Comparison of ENCODE assay signal across 8 cellular contexts in genomic region chr3:120348065-120348980, GRCh38. TPM values are rescaled to one million over a fixed set of nuclear protein-coding genes. Genes with fewer than 3 reads are reported as not detected.
DNase-seq lines count a peak whose midpoint lies in the region; ATAC-seq, FAIRE-seq and TF ChIP-seq lines count a peak whose summit lies in the region.

No MANE protein-coding gene starts in this region.

- intact Hi-C loops in GM12878 (cut with micrococcal nuclease; ENCODE audit: unreplicated experiment) = loop anchor here (2.0 kb wide), 2 partner anchors 68 to 254 kb away; partner anchors contain the start of gene GSK3B

- TF ChIP-seq EP300 in GM12878 (IDR thresholded peaks at IDR 0.05; ENCODE audit: borderline replicate concordance in 1 of 2, control insufficient read depth in 1 of 2, low read depth in 2 of 2, low read length in 2 of 2) = no peak

- H4K20me1 ChIP-seq in Karpas-422 (ENCODE audit: insufficient read depth, low read depth, low read length) (peaks cover 5% of the 10 kb centered on the region; the same call in 1 of the 2 replicates), GM12878 (ENCODE audit: control insufficient read depth, insufficient read depth) (no peaks in the 10 kb centered on the region)

- RAD21 ChIA-PET in GM12878 (lab: Charles Lee; ENCODE audit: unreplicated experiment) = interaction anchor here (0.9 to 2.9 kb wide), 4 partner anchors 10 to 253 kb away, joined by 3 to 17 read pairs (median 6); no protein-coding TSS in a partner anchor

- SMC1A ChIA-PET in GM12878 (lab: Charles Lee; ENCODE audit: uncharacterized antibody, unreplicated experiment) = interaction anchor here (1.0 to 3.4 kb wide), 4 partner anchors 11 to 253 kb away, joined by 3 to 26 read pairs (median 8); no protein-coding TSS in a partner anchor

- H3K4me1 ChIP-seq in Karpas-422 (ENCODE audit: low read length) (peaks cover 27% of the 10 kb centered on the region), GM12878 (ENCODE audit: control insufficient read depth, insufficient read depth, low read length) (peaks cover 7% of the 10 kb centered on the region; the same call in 1 of the 2 replicates)

- CTCF ChIA-PET in GM12878 (lab: Yijun Ruan, JAX) = interaction anchor here (0.9 to 8.6 kb wide), 4 partner anchors 9 to 1654 kb away, joined by 3 to 52 read pairs (median 4); no protein-coding TSS in a partner anchor

- TF ChIP-seq CTCF in GM12878 (IDR thresholded peaks at IDR 0.05 in 2 of 3, conservative IDR thresholded peaks at IDR 0.05 in 1 of 3; ENCODE audit: control insufficient read depth in 2 of 3, extremely low read depth in 1 of 3, insufficient read depth in 1 of 3, low read depth in 3 of 3, low read length in 3 of 3) = no peak

- H2AFZ ChIP-seq in Karpas-422 (ENCODE audit: low read length) = no peak overlapping the region
- H2AFZ ChIP-seq in GM12878 (ENCODE audit: control insufficient read depth, low read depth, low read length) = peak overlapping the region; percentile 98

- H3K27ac ChIP-seq in Karpas-422 (ENCODE audit: low read length) = peak overlapping the region; percentile 48
- H3K27ac ChIP-seq in GM12878 (ENCODE audit: control insufficient read depth, insufficient read depth) = peak overlapping the region; percentile 86

- peaks cover 59% of the 10 kb centered on the region for H3K79me2 ChIP-seq in Karpas-422 (ENCODE audit: low read length)
- H3K79me2 ChIP-seq in GM12878 (ENCODE audit: control insufficient read depth, insufficient read depth, low read length) = peaks cover 60% of the 10 kb centered on the region

- TF ChIP-seq POLR2A in GM12892 (IDR thresholded peaks at IDR 0.05; ENCODE audit: low read depth, low read length) = no peak
- no peak for TF ChIP-seq POLR2A in GM12878 (IDR thresholded peaks at IDR 0.05; ENCODE audit: low read depth, low read length)

- TF ChIP-seq RAD21 in GM12878 (IDR thresholded peaks at IDR 0.05; ENCODE audit: insufficient read depth, low read depth, low read length) = no peak

- H3K9me2 ChIP-seq in Karpas-422 (replicated peaks; ENCODE audit: insufficient read depth, low read length) = no peaks in the 10 kb centered on the region

- in situ Hi-C loops in GM12878 (cut with MboI) = no loop called here

- 1% methylated on average over 40 of the region's 40 CpGs for WGBS in GM12878 (ENCODE audit: insufficient coverage, insufficient replicate concordance, low lambda C conversion rate, missing lambda C conversion rate)

- H3K36me3 ChIP-seq in H7 (replicated peaks; ENCODE audit: control insufficient read depth, insufficient read depth, low read length) (no peaks in the 10 kb centered on the region), Karpas-422 (ENCODE audit: insufficient read depth, low read length) (peaks cover 38% of the 10 kb centered on the region), GM12878 (ENCODE audit: control insufficient read depth in 2 of 2, insufficient read depth in 2 of 2, low read length in 1 of 2) (0 out of 4 replicates have a peak, but pooled peaks cover 0 to 5% of the 10 kb centered on the region in 2 experiments)

- FAIRE-seq in GM12892 (lab: Jason Lieb, UNC) (peak; percentile 87), GM12878 (lab: Jason Lieb, UNC) (no peak)

- no peaks in the 10 kb centered on the region for H3K27me3 ChIP-seq in H7 (ENCODE audit: control insufficient read depth, insufficient read depth, low read length)
- no peaks in the 10 kb centered on the region for H3K27me3 ChIP-seq in Karpas-422 (ENCODE audit: low read length)
- H3K27me3 ChIP-seq in GM12878 (replicated peaks in 1 of 2; ENCODE audit: control insufficient read depth in 2 of 2, insufficient read depth in 2 of 2, low read length in 1 of 2) = no peaks in the 10 kb centered on the region

- TSS peak; percentile 52 for BruUV-seq in GM12878 (replicated peaks; lab: Mats Ljungman, UMichigan)

- peak overlapping the region; percentile 90 for H3K4me3 ChIP-seq in H7 (ENCODE audit: insufficient read depth, low read depth, low read length)
- H3K4me3 ChIP-seq in Karpas-422 (ENCODE audit: low read length) = peak overlapping the region; percentile 83
- H3K4me3 ChIP-seq in GM12878 = peak overlapping the region; percentile 95

- H3K4me2 ChIP-seq in Karpas-422 (ENCODE audit: low read depth, low read length, poor library complexity, severe bottlenecking) (peak overlapping the region; percentile 91), GM12878 (ENCODE audit: control insufficient read depth, insufficient read depth) (peak overlapping the region; percentile 60)

- ATAC-seq in GM12878 = peak; percentile 66

- H3K9ac ChIP-seq in Karpas-422 (ENCODE audit: low read length) (peak overlapping the region; percentile 82), GM12878 (ENCODE audit: control insufficient read depth, insufficient read depth, low read length) (peak overlapping the region; percentile 87)

- POLR2A ChIA-PET in GM12878 (lab: Charles Lee) = interaction anchor here (0.5 to 3.4 kb wide), 7 partner anchors 11 to 1236 kb away, joined by 3 to 15 read pairs (median 4); partner anchors contain the start of gene NDUFB4

- DNase-seq in GM12892 (ENCODE audit: insufficient read length) (peak; percentile 43), H7 (peak; percentile 85), Karpas-422 (peak; percentile 83), SW480 (ENCODE audit: low spot score) (peak; percentile 68), GM12878 (ENCODE audit: low read depth, low spot score) (no peak), iris pigment epithelial cell (ENCODE audit: low read depth) (peak; percentile 28), DMS153 treated with DMSO at 0.1 percent for 48 hours (lab: John Stamatoyannopoulos, UW; ENCODE audit: unreplicated experiment) (no peak)
- DNase-seq in stimulated activated CD4-positive, alpha-beta T cell treated with anti-CD3 and anti-CD28 coated beads, Interleukin-4, amount 100 ng/mL, for 24 hours = peak; percentile 60

- H3K9me3 ChIP-seq in Karpas-422 (ENCODE audit: low read length) = no peaks in the 10 kb centered on the region
- no peaks in the 10 kb centered on the region for H3K9me3 ChIP-seq in GM12878 (replicated peaks; ENCODE audit: control insufficient read depth, insufficient read depth, low read length)

TF ChIP-seq in GM12878, 131 proteins besides CTCF, POLR2A, EP300 and RAD21:
- TF ChIP-seq ZBTB40 (IDR thresholded peaks at IDR 0.05; ENCODE audit: borderline replicate concordance) = no peak
- no peak for TF ChIP-seq CREM (IDR thresholded peaks at IDR 0.05; ENCODE audit: low read depth)
- TF ChIP-seq SPI1 (IDR thresholded peaks at IDR 0.05; ENCODE audit: borderline replicate concordance, insufficient read depth, low read depth, low read length) = peak; percentile 11; the same call in 1 of the 2 replicates
- TF ChIP-seq ASH2L (IDR thresholded peaks at IDR 0.05; ENCODE audit: borderline replicate concordance, low read depth) = peak; percentile 14; the same call in 1 of the 2 replicates

RNA-seq across cellular contexts. Expression of gene LRRC58, which starts 0.8 kb away (rescaled TPM):
- polyA plus RNA-seq in GM12892 (2012; ENCODE audit: missing spikeins) = 15.8 TPM
- 16.6 and 25.0 TPM in 2 replicates for total RNA-seq in H7 (2014; rRNA removed; shearing (Covaris generic))
- total RNA-seq in Karpas-422 (2014; rRNA removed; shearing (Covaris generic); ENCODE audit: low replicate concordance) = 25.8 and 50.5 TPM in 2 replicates
- 32.9 and 33.4 TPM in 2 replicates for total RNA-seq in GM12878 (2013; cell fraction: nucleolus; rRNA removed)
- 28.5 and 33.2 TPM in 2 replicates for total RNA-seq in GM12878 (2014; rRNA removed)
- total RNA-seq in GM12878 (2014; rRNA removed; fragmentation: Illumina TruSeq; extraction: Trizol) = 28.0 and 29.5 TPM in 2 replicates
- 17.9 and 19.7 TPM in 2 replicates for total RNA-seq in GM12878 (2021)
- polyA plus RNA-seq in GM12878 (2011; ENCODE audit: low read depth) = 4.6 TPM
- polyA plus RNA-seq in GM12878 (2011; rRNA removed) = 29.1 and 46.8 TPM in 2 replicates
- 12.1 and 12.6 TPM in 2 replicates for polyA plus RNA-seq in GM12878 (2011; cell fraction: cytosol; rRNA removed)
- 5.3 and 6.1 TPM in 2 replicates for polyA plus RNA-seq in GM12878 (2011; cell fraction: nucleus; rRNA removed)
- 9.2 and 11.3 TPM in 2 replicates for polyA plus RNA-seq in GM12878 (2012)
- polyA plus RNA-seq in GM12878 (2014; fragmentation: Illumina TruSeq; extraction: Trizol) = 25.0 and 28.0 TPM in 2 replicates
- 1 to 10 TPM; 7.7 to 8.0 TPM for polyA plus RNA-seq in GM12878 (2014; fragmentation: Nextera tagmentation; extraction: Ambion mirVana)
- polyA plus RNA-seq in GM12878 (2014; rRNA removed) = 12.9 and 14.8 TPM in 2 replicates
- polyA plus RNA-seq in GM12878 (2016; fragmentation: Nextera tagmentation; extraction: Ambion mirVana) = 10 to 100 TPM; 17.7 to 17.9 TPM
- polyA minus RNA-seq in GM12878 (2011; rRNA and poly(A)+ RNA removed) = 25.7 and 34.4 TPM in 2 replicates
- 13.9 and 15.2 TPM in 2 replicates for polyA minus RNA-seq in GM12878 (2011; cell fraction: cytosol; rRNA and poly(A)+ RNA removed)
- 7.4 and 12.2 TPM in 2 replicates for polyA minus RNA-seq in GM12878 (2011; cell fraction: nucleus; rRNA and poly(A)+ RNA removed)

Comparison
In these comparisons a context has a peak if more than half of its experiments do, and no peak if none do; other contexts are left out.
1. DNase-seq: peak in GM12892 (single experiment), H7 (single experiment), Karpas-422 (single experiment), SW480 (single experiment), iris pigment epithelial cell (single experiment) and stimulated activated CD4-positive, alpha-beta T cell treated with anti-CD3 and anti-CD28 coated beads, Interleukin-4, amount 100 ng/mL, for 24 hours (single experiment); none in GM12878 (single experiment) and DMS153 treated with DMSO at 0.1 percent for 48 hours (single experiment).
2. Peak in every context shown above with its lines, with median percentiles within 50 percentile points of each other: H3K4me3 ChIP-seq.